ENCODE assay signal across 29 cellular contexts in genomic region chr6:94464018-94464510, GRCh38.
"Had no signal": no experiment of that assay in that cellular context is flagged by ENCODE, and none has a peak within 500 bp of the region (broad histone marks: within the 10 kb centered on the region; RNA-seq: fewer than 3 reads in every experiment).

No MANE protein-coding gene starts in this region.

- H3K4me1 Mint-ChIP-seq: activated CD4-positive, alpha-beta T cell treated with anti-CD3 and anti-CD28 coated beads for 36 hours; activated CD4-positive, alpha-beta T cell treated with anti-CD3 and anti-CD28 coated beads, Interleukin-2, amount 10 ng/mL, durations not matched to agents 7 days and 5 days; activated naive CD4-positive, alpha-beta T cell treated with anti-CD3 and anti-CD28 coated beads, Interleukin-2, amount 50 U/mL, for 24 hours; activated naive CD8-positive, alpha-beta T cell treated with anti-CD3 and anti-CD28 coated beads, Interleukin-2, amount 10 ng/mL, durations not matched to agents 7 days and 5 days; central memory CD8-positive, alpha-beta T cell had no signal

- H3K27me3 Mint-ChIP-seq: activated CD4-positive, alpha-beta T cell treated with anti-CD3 and anti-CD28 coated beads for 36 hours; activated CD4-positive, alpha-beta T cell treated with anti-CD3 and anti-CD28 coated beads, Interleukin-2, amount 10 ng/mL, durations not matched to agents 7 days and 5 days; activated naive CD4-positive, alpha-beta T cell treated with anti-CD3 and anti-CD28 coated beads, Interleukin-2, amount 50 U/mL, for 24 hours; activated naive CD8-positive, alpha-beta T cell treated with anti-CD3 and anti-CD28 coated beads, Interleukin-2, amount 10 ng/mL, durations not matched to agents 7 days and 5 days; activated T-cell treated with anti-CD3 and anti-CD28 coated beads, Interleukin-2, amount 50 U/mL, for 24 hours; central memory CD8-positive, alpha-beta T cell had no signal

- H3K9me3 Mint-ChIP-seq: activated naive CD4-positive, alpha-beta T cell treated with anti-CD3 and anti-CD28 coated beads, Interleukin-2, amount 50 U/mL, for 24 hours had no signal

- H3K4me3 Mint-ChIP-seq: activated CD4-positive, alpha-beta T cell treated with anti-CD3 and anti-CD28 coated beads for 36 hours; activated CD4-positive, alpha-beta T cell treated with anti-CD3 and anti-CD28 coated beads, Interleukin-2, amount 10 ng/mL, durations not matched to agents 7 days and 5 days; activated CD8-positive, alpha-beta T cell treated with anti-CD3 and anti-CD28 coated beads, Interleukin-2, amount 10 ng/mL, durations not matched to agents 7 days and 5 days; activated naive CD4-positive, alpha-beta T cell treated with anti-CD3 and anti-CD28 coated beads, Interleukin-2, amount 50 U/mL, for 24 hours; activated naive CD8-positive, alpha-beta T cell treated with anti-CD3 and anti-CD28 coated beads, Interleukin-2, amount 10 ng/mL, durations not matched to agents 7 days and 5 days; activated T-cell treated with anti-CD3 and anti-CD28 coated beads, Interleukin-2, amount 50 U/mL, for 24 hours; central memory CD8-positive, alpha-beta T cell; T-helper 1 cell treated with Interleukin-12 subunit alpha and Interleukin-12 subunit beta and Interleukin-4 antibody, amounts not matched to agents 30 μg/mL and 1 μg/mL, for 36 hours; T-helper 2 cell treated with Interferon-gamma antibody and Interleukin-4, amounts not matched to agents 5 μg/mL and 100 μg/mL, for 36 hours had no signal

- H3K27me3 ChIP-seq: ascending aorta, cardiac muscle cell, SJCRH30 had no signal

- H3K36me3 Mint-ChIP-seq: activated naive CD4-positive, alpha-beta T cell treated with anti-CD3 and anti-CD28 coated beads, Interleukin-2, amount 50 U/mL, for 24 hours; activated naive CD8-positive, alpha-beta T cell treated with anti-CD3 and anti-CD28 coated beads, Interleukin-2, amount 10 ng/mL, durations not matched to agents 7 days and 5 days had no signal

- H3K27ac Mint-ChIP-seq: activated CD4-positive, alpha-beta T cell treated with anti-CD3 and anti-CD28 coated beads for 36 hours; activated CD4-positive, alpha-beta T cell treated with anti-CD3 and anti-CD28 coated beads, Interleukin-2, amount 10 ng/mL, durations not matched to agents 7 days and 5 days; activated CD8-positive, alpha-beta T cell treated with anti-CD3 and anti-CD28 coated beads, Interleukin-2, amount 10 ng/mL, durations not matched to agents 7 days and 5 days; activated naive CD4-positive, alpha-beta T cell treated with anti-CD3 and anti-CD28 coated beads, Interleukin-2, amount 50 U/mL, for 24 hours; activated naive CD8-positive, alpha-beta T cell treated with anti-CD3 and anti-CD28 coated beads, Interleukin-2, amount 10 ng/mL, durations not matched to agents 7 days and 5 days; activated T-cell treated with anti-CD3 and anti-CD28 coated beads, Interleukin-2, amount 50 U/mL, for 24 hours; activated T-helper 2 cell treated with anti-CD3 and anti-CD28 coated beads, Interferon-gamma antibody, Interleukin-2, Interleukin-4, amounts not matched to agents 10 μg/mL and 5 μg/mL and 100 μg/mL, durations not matched to agents 14 hours and 24 hours and 36 hours; T-helper 1 cell treated with Interleukin-12 subunit alpha and Interleukin-12 subunit beta and Interleukin-4 antibody, amounts not matched to agents 30 μg/mL and 1 μg/mL, for 36 hours; T-helper 2 cell treated with Interferon-gamma antibody and Interleukin-4, amounts not matched to agents 5 μg/mL and 100 μg/mL, for 36 hours had no signal

- DNase-seq: activated CD4-positive, alpha-beta T cell treated with anti-CD3 and anti-CD28 coated beads for 36 hours; activated CD4-positive, alpha-beta T cell treated with anti-CD3 and anti-CD28 coated beads, Interleukin-2, amount 10 ng/mL, durations not matched to agents 7 days and 5 days; activated CD4-positive, alpha-beta T cell treated with anti-CD3 and anti-CD28 coated beads, Interleukin-2, amount 50 U/mL, for 48 hours; activated CD8-positive, alpha-beta T cell treated with anti-CD3 and anti-CD28 coated beads, Interleukin-2, amount 10 ng/mL, durations not matched to agents 7 days and 5 days; activated gamma-delta T cell; activated naive CD4-positive, alpha-beta T cell treated with Interleukin-2 at 50 U/mL for 16 hours; activated naive CD8-positive, alpha-beta T cell treated with anti-CD3 and anti-CD28 coated beads, Interleukin-2, amount 10 ng/mL, durations not matched to agents 7 days and 5 days; activated T-cell treated with anti-CD3 and anti-CD28 coated beads, Interleukin-2, amount 50 U/mL, for 24 hours; amygdala; Karpas-422; KBM-7; NCI-H1105 treated with DMSO at 0.1 percent for 48 hours; NCI-H1436 treated with DMSO at 0.1 percent for 48 hours; NCI-H187 treated with DMSO at 0.1 percent for 48 hours; NCI-H2171 treated with DMSO at 0.1 percent for 48 hours; NCI-H226; NCI-H524 treated with DMSO at 0.1 percent for 48 hours; NCI-H748 treated with DMSO at 0.1 percent for 48 hours; NK-92 treated with Interleukin-12 subunit alpha and Interleukin-12 subunit beta, amount 100 ng/mL, for 24 hours; SHP77; SJCRH30 had no signal

- H3K4me1 ChIP-seq: ascending aorta, SJCRH30 had no signal

- H3K4me3 ChIP-seq: ascending aorta, cardiac muscle cell, SJCRH30, SK-N-MC had no signal

- H3K27ac ChIP-seq: ascending aorta, cardiac muscle cell, SJCRH30, SK-N-MC had no signal

- H3K36me3 ChIP-seq: ascending aorta, cardiac muscle cell, SJCRH30 had no signal

- H3K9me3 ChIP-seq: ascending aorta, SJCRH30 had no signal
